30 cellular contexts compared by ENCODE assay signal in genomic region chr19:13770013-13770635, GRCh38.
"Had no signal": no experiment of that assay in that cellular context is flagged by ENCODE, and none has a peak within 500 bp of the region (broad histone marks: within the 10 kb centered on the region; RNA-seq: fewer than 3 reads in every experiment).

No MANE protein-coding gene starts in this region.

- H2AFZ ChIP-seq: parathyroid adenoma had no signal

- H3K27ac Mint-ChIP-seq: activated B cell treated with CpG ODN at 0.5 μM for 24 hours; activated naive CD4-positive, alpha-beta T cell treated with anti-CD3 and anti-CD28 coated beads, Interleukin-2, amount 10 ng/mL, durations not matched to agents 7 days and 5 days; activated naive CD8-positive, alpha-beta T cell treated with anti-CD3 and anti-CD28 coated beads, Interleukin-2, amount 10 ng/mL, durations not matched to agents 7 days and 5 days; immature natural killer cell; naive thymus-derived CD8-positive, alpha-beta T cell had no signal

- H3K9ac ChIP-seq: parathyroid adenoma had no signal

- H3K27me3 Mint-ChIP-seq: activated B cell treated with CpG ODN at 0.5 μM for 24 hours; activated naive CD4-positive, alpha-beta T cell treated with anti-CD3 and anti-CD28 coated beads, Interleukin-2, amount 10 ng/mL, durations not matched to agents 7 days and 5 days; activated naive CD8-positive, alpha-beta T cell treated with anti-CD3 and anti-CD28 coated beads, Interleukin-2, amount 10 ng/mL, durations not matched to agents 7 days and 5 days; naive thymus-derived CD8-positive, alpha-beta T cell had no signal

- H3K9me3 Mint-ChIP-seq: activated B cell treated with CpG ODN at 0.5 μM for 24 hours; activated naive CD4-positive, alpha-beta T cell treated with anti-CD3 and anti-CD28 coated beads, Interleukin-2, amount 10 ng/mL, durations not matched to agents 7 days and 5 days; activated naive CD8-positive, alpha-beta T cell treated with anti-CD3 and anti-CD28 coated beads, Interleukin-2, amount 10 ng/mL, durations not matched to agents 7 days and 5 days; immature natural killer cell; naive thymus-derived CD8-positive, alpha-beta T cell; neural crest cell had no signal

- H3K4me3 Mint-ChIP-seq: activated B cell treated with CpG ODN at 0.5 μM for 24 hours; activated naive CD4-positive, alpha-beta T cell treated with anti-CD3 and anti-CD28 coated beads, Interleukin-2, amount 10 ng/mL, durations not matched to agents 7 days and 5 days; activated naive CD8-positive, alpha-beta T cell treated with anti-CD3 and anti-CD28 coated beads, Interleukin-2, amount 10 ng/mL, durations not matched to agents 7 days and 5 days; immature natural killer cell; naive thymus-derived CD8-positive, alpha-beta T cell; neural crest cell had no signal

- DNase-seq: activated B cell treated with CpG ODN at 0.5 μM for 24 hours; activated CD4-positive, alpha-beta T cell treated with anti-CD3 and anti-CD28 coated beads, Interleukin-2, amount 50 U/mL, for 48 hours; activated CD8-positive, alpha-beta memory T cell treated with anti-CD3 and anti-CD28 coated beads for 24 hours; activated gamma-delta T cell; activated naive CD4-positive, alpha-beta T cell treated with anti-CD3 and anti-CD28 coated beads, Interleukin-2, amount 10 ng/mL, durations not matched to agents 7 days and 5 days; activated naive CD8-positive, alpha-beta T cell treated with anti-CD3 and anti-CD28 coated beads, Interleukin-2, amount 10 ng/mL, durations not matched to agents 7 days and 5 days; brain microvascular endothelial cell; dorsolateral prefrontal cortex; effector memory CD4-positive, alpha-beta T cell; heart left ventricle; hypothalamus; immature natural killer cell; kidney; left lung; lower lobe of right lung; mesenchymal stem cell; naive thymus-derived CD8-positive, alpha-beta T cell; nucleus accumbens; psoas muscle; spleen; stimulated activated naive CD4-positive, alpha-beta T cell; T-helper 2 cell had no signal

- ATAC-seq: gastroesophageal sphincter; heart left ventricle; left lung; lower lobe of right lung; naive thymus-derived CD8-positive, alpha-beta T cell; psoas muscle had no signal

- H3K79me2 ChIP-seq: parathyroid adenoma had no signal

- H3K4me3 ChIP-seq: coronary artery, dorsolateral prefrontal cortex, gastroesophageal sphincter, heart left ventricle, left lung, lower lobe of right lung, psoas muscle, right atrium auricular region, spleen, suprapubic skin, tibial nerve had no signal

- H3K9me3 ChIP-seq: gastroesophageal sphincter, heart left ventricle, left lung, lower lobe of right lung, psoas muscle, right atrium auricular region, spleen, suprapubic skin, tibial nerve had no signal

- H3K27ac ChIP-seq: brain microvascular endothelial cell, coronary artery, dorsolateral prefrontal cortex, gastroesophageal sphincter, heart left ventricle, left lung, lower lobe of right lung, parathyroid adenoma, psoas muscle, right atrium auricular region, spleen, suprapubic skin, tibial nerve had no signal

- H3K27me3 ChIP-seq: brain microvascular endothelial cell, dorsolateral prefrontal cortex, gastroesophageal sphincter, heart left ventricle, left lung, right atrium auricular region, spleen, suprapubic skin, tibial nerve had no signal

- FAIRE-seq: astrocyte, kidney had no signal
